In genomic region chr3:27717200-27717852, GRCh38 we compare ENCODE assay signal across 21 cellular contexts. TPM values are rescaled to one million over a fixed set of nuclear protein-coding genes. Genes with fewer than 3 reads are reported as not detected.
DNase-seq lines count a peak whose midpoint lies in the region; ATAC-seq, FAIRE-seq and TF ChIP-seq lines count a peak whose summit lies in the region.
"Had no signal": no experiment of that assay in that cellular context is flagged by ENCODE, and none has a peak within 500 bp of the region (broad histone marks: within the 10 kb centered on the region; RNA-seq: fewer than 3 reads in every experiment).

No MANE protein-coding gene starts in this region.

- H2BK120ac ChIP-seq in H1 (replicated peaks; ENCODE audit: low read depth, low read length) (no peak overlapping the region), neuronal stem cell (ENCODE audit: low read depth, low read length) (no peak overlapping the region)

- no peaks in the 10 kb centered on the region for H3K9me3 Mint-ChIP-seq in activated T-cell treated with anti-CD3 and anti-CD28 coated beads, Interleukin-2, amount 50 U/mL, for 4 hours
- H3K9me3 Mint-ChIP-seq in T-cell: no peaks in the 10 kb centered on the region

- H3K4me2 ChIP-seq in H1 (ENCODE audit: insufficient read depth in 1 of 2, low read depth in 2 of 2, low read length in 2 of 2) (peak overlapping the region in 1 of 2 experiments; percentile 17; a peak in 1 of 4 replicates), neuronal stem cell (ENCODE audit: insufficient read depth, low read length, poor library complexity, severe bottlenecking) (no peak overlapping the region)
- H3K4me2 ChIP-seq: BLaER1 had no signal

- POLR2A ChIA-PET in T-cell (lab: Charles Lee) (interaction anchor here in 1 of 2 donors (0.6 kb wide), 1 partner anchor 351 kb away, joined by 9 read pairs; no protein-coding TSS in a partner anchor), H1 (lab: Charles Lee; ENCODE audit: partially characterized antibody) (interaction anchor here (0.6 kb wide), 1 partner anchor 87 kb away, joined by 4 read pairs; no protein-coding TSS in a partner anchor)

- no peak overlapping the region for H3K56ac ChIP-seq in H1 (replicated peaks; ENCODE audit: insufficient read length, low read depth, low read length)

- H3K18ac ChIP-seq in H1 (ENCODE audit: extremely low read depth, low read length) (no peak overlapping the region; the same call in 1 of the 2 replicates), neuronal stem cell (ENCODE audit: low read length) (no peak overlapping the region)

- H4K91ac ChIP-seq in H1 (replicated peaks; ENCODE audit: insufficient read length, low read length) (no peak overlapping the region), neuronal stem cell (ENCODE audit: low read depth, low read length, poor library complexity) (no peak overlapping the region)

- TF ChIP-seq EP300 in H1 (IDR thresholded peaks at IDR 0.05; ENCODE audit: borderline replicate concordance in 1 of 2, low read depth in 2 of 2, low read length in 2 of 2): no peak

- H3K23me2 ChIP-seq in H1 (ENCODE audit: low read depth, low read length): peaks cover 16% of the 10 kb centered on the region

- H3K4me3 Mint-ChIP-seq in activated T-cell treated with anti-CD3 and anti-CD28 coated beads, Interleukin-2, amount 50 U/mL, for 4 hours: peak overlapping the region; percentile 29
- peak overlapping the region; percentile 13 to 84 (median 25) for H3K4me3 Mint-ChIP-seq in T-cell

- H3K79me1 ChIP-seq in H1 (ENCODE audit: low read depth, low read length): no peaks in the 10 kb centered on the region
- no peaks in the 10 kb centered on the region for H3K79me1 ChIP-seq in neuronal stem cell (ENCODE audit: low read depth, low read length)

- H3K27ac ChIP-seq in H1 (ENCODE audit: low read depth, low read length) (no peak overlapping the region), neuronal stem cell (replicated peaks; ENCODE audit: low read length) (no peak overlapping the region), dorsolateral prefrontal cortex (no peak overlapping the region)
- H3K27ac ChIP-seq: BLaER1, GM23248 had no signal

- peaks cover 5% of the 10 kb centered on the region for H3K36me3 Mint-ChIP-seq in activated T-cell treated with anti-CD3 and anti-CD28 coated beads, Interleukin-2, amount 50 U/mL, for 4 hours (ENCODE audit: insufficient read depth)
- H3K36me3 Mint-ChIP-seq in T-cell: peaks cover 6% of the 10 kb centered on the region

- H3K27me3 Mint-ChIP-seq in activated T-cell treated with anti-CD3 and anti-CD28 coated beads, Interleukin-2, amount 50 U/mL, for 4 hours (ENCODE audit: low read depth): peaks cover 52% of the 10 kb centered on the region
- H3K27me3 Mint-ChIP-seq in T-cell: peaks cover 33 to 56% of the 10 kb centered on the region in 2 donors

- H3K4me1 Mint-ChIP-seq in activated T-cell treated with anti-CD3 and anti-CD28 coated beads, Interleukin-2, amount 50 U/mL, for 4 hours (ENCODE audit: low read depth): peaks cover 33% of the 10 kb centered on the region
- peaks cover 38 to 46% (median 43%) of the 10 kb centered on the region in 3 donors for H3K4me1 Mint-ChIP-seq in T-cell

- 23% methylated on average over 16 of the region's 16 CpGs; no CpG with 5 or more reads in 1 of the 2 experiments for WGBS in H1 (ENCODE audit: extremely low coverage in 1 of 2, insufficient coverage in 1 of 2, insufficient read length in 1 of 2, insufficient replicate concordance in 2 of 2, low coverage in 1 of 2, low lambda C conversion rate in 2 of 2, missing lambda C conversion rate in 1 of 2), 2 experiments
- no CpG with 5 or more reads among the region's 16 CpGs for WGBS in neuronal stem cell (ENCODE audit: extremely low coverage in 2 of 2, insufficient read length in 2 of 2, insufficient replicate concordance in 1 of 2), 2 donors

- H3K79me2 ChIP-seq in H1 (ENCODE audit: control insufficient read depth in 1 of 2, insufficient read depth in 2 of 2, low read length in 2 of 2): no peaks in the 10 kb centered on the region

- no peak for DNase-seq in activated T-cell treated with anti-CD3 and anti-CD28 coated beads, Interleukin-2, amount 50 U/mL, for 4 hours
- DNase-seq in activated T-cell treated with anti-CD3 and anti-CD28 coated beads, Interleukin-2, amount 50 U/mL, for 48 hours: no peak
- DNase-seq in T-cell: no peak
- DNase-seq in H1 (ENCODE audit: low read depth in 1 of 2, low spot score in 2 of 2): no peak
- no peak for DNase-seq in neuronal stem cell (ENCODE audit: low spot score)
- no peak for DNase-seq in NCI-H1417 treated with DMSO at 0.1 percent for 48 hours (lab: John Stamatoyannopoulos, UW)
- no peak for DNase-seq in dorsolateral prefrontal cortex
- no peak for DNase-seq in stimulated activated CD4-positive, alpha-beta T cell treated with anti-CD3 and anti-CD28 coated beads, Interleukin-4, amount 100 ng/mL, for 24 hours
- DNase-seq: GDM1, GM23248, MV-4-11, NCI-H1417, NCI-H1930, NCI-H2171, NCI-H446, NCI-H748 treated with DMSO at 0.1 percent for 48 hours, RPMI8226 had no signal

- H2BK15ac ChIP-seq in H1 (ENCODE audit: low read length) (no peak overlapping the region), neuronal stem cell (ENCODE audit: low read length) (no peak overlapping the region)

- H2BK20ac ChIP-seq in H1 (ENCODE audit: low read length): no peak overlapping the region

- H3K23ac ChIP-seq in H1 (ENCODE audit: insufficient read length) (no peak overlapping the region), neuronal stem cell (ENCODE audit: low read depth, low read length, poor library complexity) (no peak overlapping the region)

- H3K14ac ChIP-seq in H1 (ENCODE audit: insufficient read length): no peak overlapping the region
- H3K14ac ChIP-seq in neuronal stem cell (ENCODE audit: low read length): no peak overlapping the region

- H3K4ac ChIP-seq in H1 (replicated peaks; ENCODE audit: insufficient read length, low read depth, low read length) (no peak overlapping the region), neuronal stem cell (ENCODE audit: low read length) (no peak overlapping the region)

- H3K27ac Mint-ChIP-seq in T-cell: peak overlapping the region; percentile 7 to 74

- H2AFZ ChIP-seq in H1 (ENCODE audit: low read length) (no peak overlapping the region), neuronal stem cell (ENCODE audit: low read length) (no peak overlapping the region)
- H2AFZ ChIP-seq: GM23248 had no signal

- H3K27me3 ChIP-seq in H1 (replicated peaks in 1 of 4; ENCODE audit: control insufficient read depth in 3 of 4, extremely low read depth in 1 of 4, insufficient read depth in 3 of 4, low read length in 3 of 4) (peaks cover 77 to 100% (median 92%) of the 10 kb centered on the region in 4 experiments), neuronal stem cell (ENCODE audit: control insufficient read depth in 3 of 3, insufficient read depth in 3 of 3, low read depth in 1 of 3, low read length in 3 of 3) (peaks cover 51 to 99% (median 94%) of the 10 kb centered on the region in 3 experiments), dorsolateral prefrontal cortex (peaks cover 9 to 100% (median 94%) of the 10 kb centered on the region in 45 donors)

- H2BK12ac ChIP-seq in H1 (ENCODE audit: low read depth, low read length) (no peak overlapping the region), neuronal stem cell (ENCODE audit: low read length) (no peak overlapping the region)

- no peak overlapping the region for H2AK5ac ChIP-seq in H1 (ENCODE audit: low read depth, low read length)
- no peak overlapping the region for H2AK5ac ChIP-seq in neuronal stem cell (ENCODE audit: low read depth, low read length)

- peaks cover 11 to 18% of the 10 kb centered on the region in 2 experiments for H4K20me1 ChIP-seq in H1 (replicated peaks in 1 of 2; ENCODE audit: control insufficient read depth in 1 of 2, insufficient read depth in 2 of 2, low read length in 2 of 2)

- TF ChIP-seq POLR2A in H1 (IDR thresholded peaks at IDR 0.05; ENCODE audit: control extremely low read depth in 1 of 2, low read depth in 2 of 2, low read length in 2 of 2): no peak

- TF ChIP-seq CTCF in H1 (IDR thresholded peaks at IDR 0.05; ENCODE audit: control extremely low read depth in 1 of 3, insufficient read depth in 1 of 3, low read depth in 1 of 3, low read length in 3 of 3) (no peak), dorsolateral prefrontal cortex (IDR thresholded peaks at IDR 0.05 in 54 of 56, conservative IDR thresholded peaks at IDR 0.05 in 2 of 56; ENCODE audit: low read depth in 1 of 56, partially characterized antibody in 56 of 56) (no peak)

- CTCF ChIA-PET in T-cell (lab: Charles Lee): interaction anchor here in 1 of 2 donors (2.5 kb wide), 1 partner anchor 610 kb away, joined by 19 read pairs; no protein-coding TSS in a partner anchor
- CTCF ChIA-PET in H1 (lab: Charles Lee; ENCODE audit: partially characterized antibody): interaction anchor here (0.9 kb wide), 1 partner anchor 632 kb away, joined by 3 read pairs; no protein-coding TSS in a partner anchor

- H3K36me3 ChIP-seq in H1 (ENCODE audit: control insufficient read depth in 2 of 4, insufficient read depth in 4 of 4, low read length in 3 of 4) (no peaks in the 10 kb centered on the region), neuronal stem cell (replicated peaks in 1 of 2; ENCODE audit: control insufficient read depth in 2 of 2, insufficient read depth in 2 of 2, low read length in 2 of 2) (no peaks in the 10 kb centered on the region)
- H3K36me3 ChIP-seq: BLaER1 had no signal

- no peak for FAIRE-seq in H1 (lab: Jason Lieb, UNC)
- FAIRE-seq: GM12891, GM18507, K562 had no signal

- H3K4me3 ChIP-seq in H1 (ENCODE audit: extremely low read depth in 1 of 4, insufficient read depth in 2 of 4, low read depth in 3 of 4, low read length in 4 of 4) (no peak overlapping the region), neuronal stem cell (ENCODE audit: low read length in 2 of 2) (no peak overlapping the region), dorsolateral prefrontal cortex (no peak overlapping the region)
- H3K4me3 ChIP-seq: BLaER1, GM23248, K562 had no signal

- H3K9me3 ChIP-seq in H1 (ENCODE audit: insufficient read depth in 2 of 2, low read depth in 1 of 2, low read length in 1 of 2): no peaks in the 10 kb centered on the region
- H3K9me3 ChIP-seq in neuronal stem cell (replicated peaks in 1 of 2; ENCODE audit: control insufficient read depth in 2 of 2, insufficient read depth in 1 of 2, low read depth in 1 of 2, low read length in 2 of 2): peaks cover 0 to 3% of the 10 kb centered on the region in 2 donors

- H3K9ac ChIP-seq in H1 (replicated peaks in 1 of 4; ENCODE audit: extremely low read depth in 1 of 4, low read depth in 3 of 4, low read length in 3 of 4) (no peak overlapping the region), neuronal stem cell (ENCODE audit: low read depth, low read length, poor library complexity) (peak overlapping the region; percentile 13)
- H3K9ac ChIP-seq: BLaER1, GM23248 had no signal

- H4K8ac ChIP-seq in H1 (ENCODE audit: extremely low read depth, insufficient read depth, low read length) (no peak overlapping the region), neuronal stem cell (ENCODE audit: low read depth, low read length) (no peak overlapping the region)

- ATAC-seq in activated T-cell treated with anti-CD3 and anti-CD28 coated beads, Interleukin-2, amount 50 U/mL, for 4 hours: no peak
- ATAC-seq in T-cell (replicated peaks in 1 of 4): no peak
- ATAC-seq: K562 had no signal

- H3K4me1 ChIP-seq in H1 (replicated peaks in 1 of 4; ENCODE audit: control insufficient read depth in 3 of 4, insufficient read depth in 4 of 4, low read length in 3 of 4): peaks cover 9 to 37% (median 26%) of the 10 kb centered on the region in 4 experiments
- peaks cover 12% of the 10 kb centered on the region in 2 donors for H3K4me1 ChIP-seq in neuronal stem cell (ENCODE audit: control insufficient read depth in 2 of 2, insufficient read depth in 1 of 2, low read depth in 1 of 2, low read length in 2 of 2)

- intact Hi-C loops in dorsolateral prefrontal cortex (cut with DNase I): loop anchor here in 1 of 2 donors (5.0 kb wide), 1 partner anchor 565 kb away; no protein-coding TSS in a partner anchor

- H2BK5ac ChIP-seq in H1 (ENCODE audit: low read depth, low read length) (no peak overlapping the region), neuronal stem cell (ENCODE audit: low read length) (no peak overlapping the region)

- no peak overlapping the region for H4K5ac ChIP-seq in H1 (ENCODE audit: insufficient read length, low read depth, low read length)

- TF ChIP-seq RAD21 in H1 (IDR thresholded peaks at IDR 0.05 in 1 of 2, conservative IDR thresholded peaks at IDR 0.05 in 1 of 2; ENCODE audit: low read depth in 2 of 2, low read length in 2 of 2): no peak

RNA-seq across cellular contexts. Expression of gene EOMES, which starts 4.8 kb away (rescaled TPM):
- 1 to 10 TPM; 2.7 to 7.3 (median 6.1) TPM for total RNA-seq in activated T-cell treated with anti-CD3 and anti-CD28 coated beads, Interleukin-2, amount 50 U/mL, for 4 hours
- 10 to 100 TPM in 3 of 5 donors, 1 to 10 TPM in 2; 6.2 to 22.8 (median 14.4) TPM for total RNA-seq in T-cell
- total RNA-seq in H1 (2021; fragmentation: NEBNext Ultra II Directional; extraction: Animal tissue kit (Norgen Biotek cat#: 25700)): 0.47 and 0.50 TPM in 2 replicates
- polyA plus RNA-seq in H1 (2011; rRNA removed): 0.09 TPM in 2 replicates
- polyA plus RNA-seq in H1 (2011; cell fraction: cytosol; rRNA removed): 0.13 TPM
- 0.11 TPM for polyA plus RNA-seq in H1 (2011; cell fraction: nucleus; rRNA removed)
- 0.18 to 0.91 TPM (median 0.46 TPM) in 4 replicates for polyA plus RNA-seq in H1 (2012, experiment 1 of 2)
- polyA plus RNA-seq in H1 (2012, experiment 2 of 2): 0.73 TPM
- 0.26 TPM for polyA plus RNA-seq in H1 (2013, experiment 1 of 2)
- 0.18 TPM for polyA plus RNA-seq in H1 (2013, experiment 2 of 2)
- polyA minus RNA-seq in H1 (2011; rRNA and poly(A)+ RNA removed): 0.25 and 0.37 TPM in 2 replicates
- polyA minus RNA-seq in H1 (2011; cell fraction: cytosol; rRNA and poly(A)+ RNA removed): not detected
- 0.40 TPM for polyA minus RNA-seq in H1 (2011; cell fraction: nucleus; rRNA and poly(A)+ RNA removed)
- 0.06 TPM for polyA plus RNA-seq in neuronal stem cell (2013, experiment 1 of 2)
- 0.07 TPM for polyA plus RNA-seq in neuronal stem cell (2013, experiment 2 of 2)
- total RNA-seq in dorsolateral prefrontal cortex: under 1 TPM in 24 of 120 experiments, not detected in 96; 0.13 to 0.47 (median 0.25) TPM
- polyA plus RNA-seq: GM23248, K562 had no signal
